1 cellular context compared by ENCODE assay signal in the genomic region with DNA sequence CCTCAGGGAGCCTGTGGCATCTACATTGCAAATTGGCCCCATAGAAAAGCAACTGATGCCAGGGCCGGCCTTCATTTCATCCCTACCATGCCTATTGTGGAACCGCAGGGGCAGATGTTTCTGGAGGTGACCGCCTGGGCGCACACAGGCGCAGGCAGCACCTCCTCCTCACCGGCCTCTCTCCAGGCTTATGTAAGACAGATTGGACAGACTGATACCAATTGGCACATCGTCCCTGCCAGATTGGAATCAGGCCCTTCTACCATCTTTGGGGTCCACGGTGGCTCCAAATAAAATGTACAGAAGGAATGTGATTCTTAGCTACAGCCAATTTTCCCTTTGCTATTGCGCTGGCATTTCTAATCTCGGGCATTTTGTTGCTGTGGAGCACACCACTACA.
TF ChIP-seq lines count a peak whose summit lies in the region.

No MANE protein-coding gene starts in this region.

TF ChIP-seq in GM23338, 12 proteins besides CTCF, POLR2A, EP300 and RAD21 (continued from another document):
- no peak for TF ChIP-seq CREB1 (CRISPR knock-in tag; IDR thresholded peaks at IDR 0.05; ENCODE audit: low read depth)
- TF ChIP-seq JUNB (IDR thresholded peaks at IDR 0.05; ENCODE audit: unreplicated experiment) = no peak
